ENCODE assay signal across 9 cellular contexts in the genomic region with DNA sequence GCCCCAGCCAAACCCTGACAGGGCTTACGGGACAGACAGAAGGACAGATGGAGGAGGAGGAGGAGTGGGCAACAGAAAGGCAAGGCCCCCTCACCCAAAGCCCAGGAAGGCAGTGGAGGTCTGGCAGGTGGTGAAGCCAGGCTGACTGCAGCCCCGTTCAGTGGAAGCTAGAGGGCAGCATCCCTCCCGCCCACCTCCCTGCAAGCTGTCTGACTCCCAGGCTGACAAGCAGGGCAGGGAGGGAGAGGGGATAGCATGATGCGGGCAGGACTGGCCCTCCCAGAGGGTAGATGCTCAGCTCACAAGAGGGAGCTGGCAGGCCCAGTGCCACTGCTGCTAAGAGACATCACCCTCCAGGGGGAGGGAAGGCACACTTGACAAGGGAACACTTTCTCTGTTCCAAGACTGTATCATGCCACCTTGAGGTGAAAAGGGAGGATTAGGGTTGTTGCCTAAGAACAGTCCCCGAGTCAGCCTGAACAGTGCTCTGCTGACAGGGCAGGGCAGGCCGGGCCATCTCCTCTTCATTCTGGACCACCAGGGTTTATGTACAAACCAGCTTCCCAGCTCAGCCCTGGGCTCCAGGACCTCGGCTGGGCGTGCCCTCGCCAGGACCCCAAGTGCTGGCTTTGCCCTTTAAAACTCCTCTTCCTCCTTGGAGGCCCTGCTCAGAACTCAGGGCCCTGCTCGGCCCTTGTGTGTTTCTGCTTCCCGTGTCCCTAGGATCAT.
A peak's percentile ranks its signal among the peaks of the same experiment; 100 is the strongest.
DNase-seq lines count a peak whose midpoint lies in the region; ATAC-seq and TF ChIP-seq lines count a peak whose summit lies in the region.
"Had no signal": no experiment of that assay in that cellular context is flagged by ENCODE, and none has a peak within 500 bp of the region (broad histone marks: within the 10 kb centered on the region; RNA-seq: fewer than 3 reads in every experiment).

No MANE protein-coding gene starts in this region.

- TF ChIP-seq POLR2A in vagina (IDR thresholded peaks at IDR 0.05), result no peak

- peak; percentile 80 for ATAC-seq in GM18868 (IDR thresholded peaks at IDR 0.05; ENCODE audit: unreplicated experiment)
- ATAC-seq in HG03039 (IDR thresholded peaks at IDR 0.05; ENCODE audit: unreplicated experiment), result peak; percentile 39
- no peak for ATAC-seq in omental fat pad (ENCODE audit: low FRiP score)

- H3K9me3 ChIP-seq in vagina, result no peaks in the 10 kb centered on the region

- intact Hi-C loops in vagina (cut with DNase I), result no loop called here

- no peaks in the 10 kb centered on the region for H3K27me3 ChIP-seq in vagina

- H3K4me1 ChIP-seq in vagina, result peaks cover 17% of the 10 kb centered on the region

- DNase-seq in NCI-H774 (lab: John Stamatoyannopoulos, UW), result peak; percentile 21
- DNase-seq in activated T-cell treated with anti-CD3 and anti-CD28 coated beads for 24 hours (ENCODE audit: low read depth), result peak; percentile 41
- peak; percentile 57 for DNase-seq in fibroblast of mammary gland (ENCODE audit: low read depth)
- DNase-seq in omental fat pad (ENCODE audit: low spot score), result peak; percentile 19
- DNase-seq in vagina (ENCODE audit: extremely low spot score in 2 of 2), result peak in 1 of 2 donors; percentile 43

- TF ChIP-seq CTCF in C4-2B (conservative IDR thresholded peaks at IDR 0.05) (peak; percentile 89), fibroblast of mammary gland (conservative IDR thresholded peaks at IDR 0.05; ENCODE audit: control insufficient read depth, insufficient read depth, low read depth, low read length) (peak; percentile 76), omental fat pad (IDR thresholded peaks at IDR 0.05) (no peak), vagina (IDR thresholded peaks at IDR 0.05) (peak in 2 of 3 experiments; percentile 16 to 29)

- H3K4me3 ChIP-seq in fibroblast of mammary gland (ENCODE audit: control insufficient read depth, low read depth, low read length) (no peak overlapping the region), vagina (no peak overlapping the region)
- H3K4me3 ChIP-seq: SK-N-MC had no signal

- no peaks in the 10 kb centered on the region for H3K36me3 ChIP-seq in vagina

- H3K27ac ChIP-seq in C4-2B, result no peak overlapping the region
- no peak overlapping the region for H3K27ac ChIP-seq in vagina
- H3K27ac ChIP-seq: SK-N-MC had no signal

Comparison
In these comparisons a context has a peak if more than half of its experiments do, and no peak if none do; other contexts are left out.
1. CTCF ChIP-seq: peak in C4-2B (single experiment), fibroblast of mammary gland (single experiment) and vagina (2 of 3); none in omental fat pad (0 of 3).